ENCODE assay signal across 9 cellular contexts in the genomic region with DNA sequence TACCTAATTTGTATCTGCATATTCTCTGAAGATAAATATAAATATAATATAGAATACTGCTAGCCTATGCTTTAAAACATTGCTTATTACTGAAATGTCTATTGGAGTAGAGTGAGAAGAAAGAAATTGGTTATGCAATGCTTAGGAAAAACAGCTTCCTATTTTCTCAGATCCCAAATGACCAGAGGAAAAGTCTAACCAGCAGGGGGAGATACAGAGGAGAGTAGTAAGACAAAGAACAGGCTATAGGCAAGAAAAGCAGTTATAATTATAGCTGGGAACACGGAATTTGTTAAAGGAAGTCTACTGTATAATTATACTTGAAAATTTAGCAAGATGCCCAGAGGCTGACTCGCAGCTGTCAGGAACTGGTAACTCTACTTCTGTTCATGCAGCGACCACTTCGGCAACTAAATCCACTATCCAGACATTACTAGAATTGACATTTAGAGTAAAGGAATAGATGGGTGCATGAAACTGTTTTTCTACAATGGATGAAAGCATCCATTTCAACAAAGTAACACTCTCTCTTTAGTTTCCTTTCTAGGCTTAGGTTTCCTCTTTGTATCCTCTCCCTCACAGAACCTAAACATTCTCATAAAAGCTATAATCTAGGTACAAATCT.
DNase-seq lines count a peak whose midpoint lies in the region; ATAC-seq and TF ChIP-seq lines count a peak whose summit lies in the region.
"Had no signal": no experiment of that assay in that cellular context is flagged by ENCODE, and none has a peak within 500 bp of the region (broad histone marks: within the 10 kb centered on the region; RNA-seq: fewer than 3 reads in every experiment).

No MANE protein-coding gene starts in this region.

- H3K27me3 ChIP-seq in Peyer's patch: no peaks in the 10 kb centered on the region
- H3K27me3 ChIP-seq in naive thymus-derived CD4-positive, alpha-beta T cell (ENCODE audit: control insufficient read depth in 2 of 2, insufficient read depth in 2 of 2, low read length in 2 of 2): no peaks in the 10 kb centered on the region

- H3K4me3 ChIP-seq in Jurkat, Clone E6-1 (ENCODE audit: low read length): no peak overlapping the region
- H3K4me3 ChIP-seq in Peyer's patch (no peak overlapping the region), epithelial cell of proximal tubule (ENCODE audit: low read depth, low read length) (no peak overlapping the region)
- no peak overlapping the region for H3K4me3 ChIP-seq in naive thymus-derived CD4-positive, alpha-beta T cell (ENCODE audit: low read length)
- H3K4me3 ChIP-seq: SK-N-MC had no signal

- peaks cover 0 to 4% (median 4%) of the 10 kb centered on the region in 5 donors for H3K36me3 Mint-ChIP-seq in naive thymus-derived CD4-positive, alpha-beta T cell
- peaks cover 5% of the 10 kb centered on the region for H3K36me3 Mint-ChIP-seq in activated CD4-positive, alpha-beta memory T cell treated with anti-CD3 and anti-CD28 coated beads, Interleukin-2, amount 10 ng/mL, durations not matched to agents 7 days and 5 days (ENCODE audit: low read depth)

- no peaks in the 10 kb centered on the region for H3K4me1 ChIP-seq in Peyer's patch
- H3K4me1 ChIP-seq in naive thymus-derived CD4-positive, alpha-beta T cell (ENCODE audit: control insufficient read depth in 2 of 2, insufficient read depth in 2 of 2, low read length in 2 of 2): no peaks in the 10 kb centered on the region

- TF ChIP-seq CTCF in Peyer's patch (IDR thresholded peaks at IDR 0.05) (peak; percentile 10 to 79 (median 70)), epithelial cell of proximal tubule (conservative IDR thresholded peaks at IDR 0.05; ENCODE audit: low read depth, low read length) (peak; percentile 88)

- no peak overlapping the region for H3K27ac ChIP-seq in Peyer's patch
- H3K27ac ChIP-seq in naive thymus-derived CD4-positive, alpha-beta T cell (ENCODE audit: low read depth, low read length): no peak overlapping the region
- H3K27ac ChIP-seq: SK-N-MC had no signal

- no peaks in the 10 kb centered on the region for H3K27me3 Mint-ChIP-seq in naive thymus-derived CD4-positive, alpha-beta T cell
- H3K27me3 Mint-ChIP-seq in activated CD4-positive, alpha-beta memory T cell treated with anti-CD3 and anti-CD28 coated beads, Interleukin-2, amount 10 ng/mL, durations not matched to agents 7 days and 5 days: no peaks in the 10 kb centered on the region

- H3K36me3 ChIP-seq in Peyer's patch: no peaks in the 10 kb centered on the region
- H3K36me3 ChIP-seq in naive thymus-derived CD4-positive, alpha-beta T cell (ENCODE audit: control insufficient read depth in 2 of 3, insufficient read depth in 3 of 3, low read length in 3 of 3): no peaks in the 10 kb centered on the region

- H3K4me1 Mint-ChIP-seq in naive thymus-derived CD4-positive, alpha-beta T cell: peaks cover 0 to 7% (median 3%) of the 10 kb centered on the region in 7 donors
- H3K4me1 Mint-ChIP-seq in activated CD4-positive, alpha-beta memory T cell treated with anti-CD3 and anti-CD28 coated beads, Interleukin-2, amount 10 ng/mL, durations not matched to agents 7 days and 5 days: no peaks in the 10 kb centered on the region

- no peak overlapping the region for H3K27ac Mint-ChIP-seq in naive thymus-derived CD4-positive, alpha-beta T cell
- H3K27ac Mint-ChIP-seq in activated CD4-positive, alpha-beta memory T cell treated with anti-CD3 and anti-CD28 coated beads, Interleukin-2, amount 10 ng/mL, durations not matched to agents 7 days and 5 days: no peak overlapping the region

- ATAC-seq in naive thymus-derived CD4-positive, alpha-beta T cell: no peak
- ATAC-seq in GM21619 (IDR thresholded peaks at IDR 0.05; ENCODE audit: unreplicated experiment): no peak
- no peak for ATAC-seq in GM18909 (IDR thresholded peaks at IDR 0.05; ENCODE audit: poor library complexity, unreplicated experiment)

- intact Hi-C loops in naive thymus-derived CD4-positive, alpha-beta T cell (cut with micrococcal nuclease): loop anchor here (1.0 to 2.0 kb wide), 2 partner anchors 196 to 1386 kb away; no protein-coding TSS in a partner anchor

- TF ChIP-seq POLR2A in Peyer's patch (IDR thresholded peaks at IDR 0.05): no peak

- H3K9me3 Mint-ChIP-seq in naive thymus-derived CD4-positive, alpha-beta T cell: peaks cover 0 to 7% (median 3%) of the 10 kb centered on the region in 11 donors
- H3K9me3 Mint-ChIP-seq in activated CD4-positive, alpha-beta memory T cell treated with anti-CD3 and anti-CD28 coated beads, Interleukin-2, amount 10 ng/mL, durations not matched to agents 7 days and 5 days: peaks cover 5% of the 10 kb centered on the region

- POLR2A ChIA-PET in naive thymus-derived CD4-positive, alpha-beta T cell (lab: Charles Lee): no interaction called here
- POLR2A ChIA-PET in activated CD4-positive, alpha-beta memory T cell treated with anti-CD3 and anti-CD28 coated beads, Interleukin-2, amount 10 ng/mL, durations not matched to agents 7 days and 5 days (lab: Charles Lee): interaction anchor here (1.4 kb wide), 1 partner anchor 196 kb away, joined by 7 read pairs; no protein-coding TSS in a partner anchor

- peak; percentile 14 for DNase-seq in DMS153 (lab: John Stamatoyannopoulos, UW)
- DNase-seq in Jurkat, Clone E6-1 (ENCODE audit: low read depth, low spot score): peak; percentile 35
- no peak for DNase-seq in Peyer's patch
- no peak for DNase-seq in epithelial cell of proximal tubule (ENCODE audit: low read depth)
- peak in 6 of 9 donors; percentile 1 to 19 (median 12) for DNase-seq in naive thymus-derived CD4-positive, alpha-beta T cell
- no peak for DNase-seq in activated CD4-positive, alpha-beta memory T cell treated with anti-CD3 and anti-CD28 coated beads, Interleukin-2, amount 10 ng/mL, durations not matched to agents 7 days and 5 days

- no peak overlapping the region for H3K4me3 Mint-ChIP-seq in naive thymus-derived CD4-positive, alpha-beta T cell
- no peak overlapping the region for H3K4me3 Mint-ChIP-seq in activated CD4-positive, alpha-beta memory T cell treated with anti-CD3 and anti-CD28 coated beads, Interleukin-2, amount 10 ng/mL, durations not matched to agents 7 days and 5 days

- no peaks in the 10 kb centered on the region for H3K9me3 ChIP-seq in Peyer's patch
- H3K9me3 ChIP-seq in naive thymus-derived CD4-positive, alpha-beta T cell (ENCODE audit: control insufficient read depth in 2 of 3, low read length in 3 of 3): no peaks in the 10 kb centered on the region

- CTCF ChIA-PET in naive thymus-derived CD4-positive, alpha-beta T cell (lab: Charles Lee): interaction anchor here (0.6 to 3.0 kb wide), 10 partner anchors 64 to 1351 kb away, joined by 3 to 44 read pairs (median 3); no protein-coding TSS in a partner anchor
- CTCF ChIA-PET in activated CD4-positive, alpha-beta memory T cell treated with anti-CD3 and anti-CD28 coated beads, Interleukin-2, amount 10 ng/mL, durations not matched to agents 7 days and 5 days (lab: Charles Lee): interaction anchor here (0.7 to 1.7 kb wide), 7 partner anchors 9 to 196 kb away, joined by 3 to 38 read pairs (median 5); partner anchors contain the start of gene TBC1D5

Comparison
In these comparisons a context has a peak if more than half of its experiments do, and no peak if none do; other contexts are left out.
1. DNase-seq: peak in DMS153 (single experiment), Jurkat, Clone E6-1 (single experiment) and naive thymus-derived CD4-positive, alpha-beta T cell (6 of 9); none in Peyer's patch (0 of 3), epithelial cell of proximal tubule (single experiment) and activated CD4-positive, alpha-beta memory T cell treated with anti-CD3 and anti-CD28 coated beads, Interleukin-2, amount 10 ng/mL, durations not matched to agents 7 days and 5 days (single experiment).